8 cellular contexts compared by ENCODE assay signal in the genomic region with DNA sequence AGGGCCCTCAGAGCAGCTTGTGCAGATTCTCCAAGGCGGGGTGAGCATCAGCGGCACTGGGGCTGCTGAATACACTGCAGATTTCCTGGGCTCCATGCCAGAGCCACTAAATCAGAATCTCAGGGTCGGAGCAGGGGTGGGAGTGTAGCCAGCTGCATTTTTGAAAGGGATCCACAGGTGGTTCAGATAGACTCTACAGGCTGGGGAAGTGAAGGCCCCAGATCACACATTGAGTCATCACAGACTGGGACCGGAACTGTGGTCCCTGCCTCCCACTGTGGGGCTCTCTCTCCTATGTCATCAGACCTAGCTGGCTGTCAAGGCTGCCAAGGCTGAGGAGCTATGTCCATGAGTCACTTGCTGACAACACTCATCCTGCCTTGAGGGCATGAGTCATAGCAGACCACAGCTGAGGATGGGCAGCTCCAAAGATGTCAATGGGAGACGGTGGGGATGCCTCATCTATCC.
DNase-seq lines count a peak whose midpoint lies in the region; ATAC-seq, FAIRE-seq and TF ChIP-seq lines count a peak whose summit lies in the region.

No MANE protein-coding gene starts in this region.

- peaks cover 25% of the 10 kb centered on the region for H3K4me1 ChIP-seq in A549

- 14% methylated on average over 5 of the region's 5 CpGs for WGBS in A549 (ENCODE audit: missing lambda C conversion rate)

- H3K4me3 ChIP-seq in A549: no peak overlapping the region

- ATAC-seq in A549: peak; percentile 96 to 99
- peak; percentile 99 for ATAC-seq in GM18519 (IDR thresholded peaks at IDR 0.05; ENCODE audit: low FRiP score, unreplicated experiment)
- peak; percentile 98 for ATAC-seq in HG02938 (IDR thresholded peaks at IDR 0.05; ENCODE audit: unreplicated experiment)
- ATAC-seq in stimulated activated memory B cell treated with anti-CD40 and anti-IgM and Interleukin-4, amounts not matched to agents 10 μg/mL and 1 μg/mL and 100 μg/mL, for 72 hours: peak; percentile 95

- POLR2A ChIA-PET in A549 (lab: Yijun Ruan, JAX): interaction anchor here (1.5 to 1.9 kb wide), 2 partner anchors 161 to 163 kb away, joined by 4 to 5 read pairs; no protein-coding TSS in a partner anchor

- peaks cover 5% of the 10 kb centered on the region for H3K4me1 Mint-ChIP-seq in activated naive CD4-positive, alpha-beta T cell treated with anti-CD3 and anti-CD28 coated beads for 36 hours (ENCODE audit: low read depth)
- H3K4me1 Mint-ChIP-seq in stimulated activated memory B cell treated with anti-CD40 and anti-IgM and Interleukin-4, amounts not matched to agents 10 μg/mL and 1 μg/mL and 100 μg/mL, for 72 hours: peaks cover 8% of the 10 kb centered on the region

- no peak overlapping the region for H3K27ac Mint-ChIP-seq in activated naive CD4-positive, alpha-beta T cell treated with anti-CD3 and anti-CD28 coated beads for 36 hours
- H3K27ac Mint-ChIP-seq in stimulated activated memory B cell treated with anti-CD40 and anti-IgM and Interleukin-4, amounts not matched to agents 10 μg/mL and 1 μg/mL and 100 μg/mL, for 72 hours: no peak overlapping the region

- TF ChIP-seq RAD21 in A549 (conservative IDR thresholded peaks at IDR 0.05 in 1 of 2, IDR thresholded peaks at IDR 0.05 in 1 of 2): peak; percentile 34 to 55; a peak in 4 of 5 replicates

- no peaks in the 10 kb centered on the region for H3K27me3 Mint-ChIP-seq in activated naive CD4-positive, alpha-beta T cell treated with anti-CD3 and anti-CD28 coated beads for 36 hours (ENCODE audit: low read depth)
- H3K27me3 Mint-ChIP-seq in stimulated activated memory B cell treated with anti-CD40 and anti-IgM and Interleukin-4, amounts not matched to agents 10 μg/mL and 1 μg/mL and 100 μg/mL, for 72 hours: no peaks in the 10 kb centered on the region

- intact Hi-C loops in activated naive CD4-positive, alpha-beta T cell treated with anti-CD3 and anti-CD28 coated beads for 36 hours (cut with micrococcal nuclease): loop anchor here (1.0 to 2.0 kb wide), 3 partner anchors 164 to 374 kb away; no protein-coding TSS in a partner anchor

- H3K9me3 ChIP-seq in A549: no peaks in the 10 kb centered on the region

- H3K4me2 ChIP-seq in A549: peak overlapping the region; percentile 59

- no peak for TF ChIP-seq POLR2A in A549 (IDR thresholded peaks at IDR 0.05; ENCODE audit: low read length)

- DNase-seq in A549 (ENCODE audit: low read depth in 1 of 2, low spot score in 1 of 2) (peak; percentile 93), NOMO-1 treated with DMSO at 0.1 percent for 48 hours (lab: John Stamatoyannopoulos, UW; ENCODE audit: unreplicated experiment) (peak; percentile 65), kidney tubule cell (ENCODE audit: low spot score) (peak; percentile 99), NCI-H1694 treated with DMSO at 0.1 percent for 48 hours (lab: John Stamatoyannopoulos, UW) (no peak)
- peak; percentile 71 for DNase-seq in activated naive CD4-positive, alpha-beta T cell treated with anti-CD3 and anti-CD28 coated beads for 36 hours

- H3K4me3 Mint-ChIP-seq in activated naive CD4-positive, alpha-beta T cell treated with anti-CD3 and anti-CD28 coated beads for 36 hours: no peak overlapping the region
- no peak overlapping the region for H3K4me3 Mint-ChIP-seq in stimulated activated memory B cell treated with anti-CD40 and anti-IgM and Interleukin-4, amounts not matched to agents 10 μg/mL and 1 μg/mL and 100 μg/mL, for 72 hours

- no peak for TF ChIP-seq CTCF in A549 (IDR thresholded peaks at IDR 0.05)

- peak; percentile 100 for FAIRE-seq in A549 (lab: Jason Lieb, UNC)

- peak; percentile 78 to 82; a peak in 2 of 5 replicates for TF ChIP-seq EP300 in A549 (IDR thresholded peaks at IDR 0.05)

- CTCF ChIA-PET in A549 (lab: Yijun Ruan, JAX): interaction anchor here (0.6 to 1.8 kb wide), 6 partner anchors 26 to 480 kb away, joined by 3 to 6 read pairs (median 3); a partner anchor contains a TSS
- CTCF ChIA-PET in activated naive CD4-positive, alpha-beta T cell treated with anti-CD3 and anti-CD28 coated beads for 36 hours (lab: Charles Lee): no interaction called here

- H3K36me3 Mint-ChIP-seq in activated naive CD4-positive, alpha-beta T cell treated with anti-CD3 and anti-CD28 coated beads for 36 hours (ENCODE audit: low read depth): no peaks in the 10 kb centered on the region
- H3K36me3 Mint-ChIP-seq in stimulated activated memory B cell treated with anti-CD40 and anti-IgM and Interleukin-4, amounts not matched to agents 10 μg/mL and 1 μg/mL and 100 μg/mL, for 72 hours: no peaks in the 10 kb centered on the region

- H3K27ac ChIP-seq in A549: peak overlapping the region; percentile 75 to 86

- no peaks in the 10 kb centered on the region for H3K9me3 Mint-ChIP-seq in activated naive CD4-positive, alpha-beta T cell treated with anti-CD3 and anti-CD28 coated beads for 36 hours
- no peaks in the 10 kb centered on the region for H3K9me3 Mint-ChIP-seq in stimulated activated memory B cell treated with anti-CD40 and anti-IgM and Interleukin-4, amounts not matched to agents 10 μg/mL and 1 μg/mL and 100 μg/mL, for 72 hours

TF ChIP-seq in A549, 52 proteins besides CTCF, POLR2A, EP300 and RAD21:
- TF ChIP-seq, protein P1, sequence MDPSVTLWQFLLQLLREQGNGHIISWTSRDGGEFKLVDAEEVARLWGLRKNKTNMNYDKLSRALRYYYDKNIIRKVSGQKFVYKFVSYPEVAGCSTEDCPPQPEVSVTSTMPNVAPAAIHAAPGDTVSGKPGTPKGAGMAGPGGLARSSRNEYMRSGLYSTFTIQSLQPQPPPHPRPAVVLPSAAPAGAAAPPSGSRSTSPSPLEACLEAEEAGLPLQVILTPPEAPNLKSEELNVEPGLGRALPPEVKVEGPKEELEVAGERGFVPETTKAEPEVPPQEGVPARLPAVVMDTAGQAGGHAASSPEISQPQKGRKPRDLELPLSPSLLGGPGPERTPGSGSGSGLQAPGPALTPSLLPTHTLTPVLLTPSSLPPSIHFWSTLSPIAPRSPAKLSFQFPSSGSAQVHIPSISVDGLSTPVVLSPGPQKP (IDR thresholded peaks at IDR 0.05; ENCODE audit: low read depth, low read length): no peak
- no peak for TF ChIP-seq MAZ (IDR thresholded peaks at IDR 0.05; ENCODE audit: borderline replicate concordance, low read depth, low read length)
- peak; percentile 37; the same call in 1 of the 3 replicates for TF ChIP-seq SMC3 (IDR thresholded peaks at IDR 0.05)
- TF ChIP-seq PHF8 (IDR thresholded peaks at IDR 0.05; ENCODE audit: borderline replicate concordance, low read depth): no peak
- TF ChIP-seq CHD4 (IDR thresholded peaks at IDR 0.05; ENCODE audit: borderline replicate concordance): no peak
- peak; percentile 90; a peak in 4 of 5 replicates for TF ChIP-seq JUN (IDR thresholded peaks at IDR 0.05)
- peak; percentile 97 for TF ChIP-seq JUNB (IDR thresholded peaks at IDR 0.05)
- no peak for TF ChIP-seq FOSB (CRISPR knock-in tag; IDR thresholded peaks at IDR 0.05)
- no peak for TF ChIP-seq CHD2 (IDR thresholded peaks at IDR 0.05; ENCODE audit: low read length, partially characterized antibody)
- no peak for TF ChIP-seq ZSCAN20 (CRISPR knock-in tag; IDR thresholded peaks at IDR 0.05)
- TF ChIP-seq GATA3 (IDR thresholded peaks at IDR 0.05; ENCODE audit: borderline replicate concordance): peak; percentile 90
- no peak for TF ChIP-seq HOXB13 (CRISPR knock-in tag; IDR thresholded peaks at IDR 0.05; ENCODE audit: low read depth)
- peak; percentile 99 for TF ChIP-seq FOSL2 (IDR thresholded peaks at IDR 0.05)
- peak; percentile 99 for TF ChIP-seq FOSL2 (CRISPR knock-in tag; IDR thresholded peaks at IDR 0.05)
- TF ChIP-seq, protein P2, sequence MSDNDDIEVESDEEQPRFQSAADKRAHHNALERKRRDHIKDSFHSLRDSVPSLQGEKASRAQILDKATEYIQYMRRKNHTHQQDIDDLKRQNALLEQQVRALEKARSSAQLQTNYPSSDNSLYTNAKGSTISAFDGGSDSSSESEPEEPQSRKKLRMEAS (IDR thresholded peaks at IDR 0.05): peak; percentile 83
- TF ChIP-seq, protein P3, sequence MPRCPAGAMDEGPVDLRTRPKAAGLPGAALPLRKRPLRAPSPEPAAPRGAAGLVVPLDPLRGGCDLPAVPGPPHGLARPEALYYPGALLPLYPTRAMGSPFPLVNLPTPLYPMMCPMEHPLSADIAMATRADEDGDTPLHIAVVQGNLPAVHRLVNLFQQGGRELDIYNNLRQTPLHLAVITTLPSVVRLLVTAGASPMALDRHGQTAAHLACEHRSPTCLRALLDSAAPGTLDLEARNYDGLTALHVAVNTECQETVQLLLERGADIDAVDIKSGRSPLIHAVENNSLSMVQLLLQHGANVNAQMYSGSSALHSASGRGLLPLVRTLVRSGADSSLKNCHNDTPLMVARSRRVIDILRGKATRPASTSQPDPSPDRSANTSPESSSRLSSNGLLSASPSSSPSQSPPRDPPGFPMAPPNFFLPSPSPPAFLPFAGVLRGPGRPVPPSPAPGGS (IDR thresholded peaks at IDR 0.05): 0 out of 3 replicates have a peak, but pooled peaks have one; percentile 59
- TF ChIP-seq CEBPB (IDR thresholded peaks at IDR 0.05): peak in 1 of 2 experiments; percentile 77; a peak in 3 of 4 replicates
- no peak for TF ChIP-seq SREBF2 (IDR thresholded peaks at IDR 0.05)
- TF ChIP-seq, protein P4, sequence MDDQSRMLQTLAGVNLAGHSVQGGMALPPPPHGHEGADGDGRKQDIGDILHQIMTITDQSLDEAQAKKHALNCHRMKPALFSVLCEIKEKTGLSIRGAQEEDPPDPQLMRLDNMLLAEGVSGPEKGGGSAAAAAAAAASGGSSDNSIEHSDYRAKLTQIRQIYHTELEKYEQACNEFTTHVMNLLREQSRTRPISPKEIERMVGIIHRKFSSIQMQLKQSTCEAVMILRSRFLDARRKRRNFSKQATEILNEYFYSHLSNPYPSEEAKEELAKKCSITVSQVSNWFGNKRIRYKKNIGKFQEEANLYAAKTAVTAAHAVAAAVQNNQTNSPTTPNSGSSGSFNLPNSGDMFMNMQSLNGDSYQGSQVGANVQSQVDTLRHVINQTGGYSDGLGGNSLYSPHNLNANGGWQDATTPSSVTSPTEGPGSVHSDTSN (IDR thresholded peaks at IDR 0.05): peak; percentile 72
- TF ChIP-seq NR3C1 (IDR thresholded peaks at IDR 0.05): no peak
- TF ChIP-seq, protein P5, sequence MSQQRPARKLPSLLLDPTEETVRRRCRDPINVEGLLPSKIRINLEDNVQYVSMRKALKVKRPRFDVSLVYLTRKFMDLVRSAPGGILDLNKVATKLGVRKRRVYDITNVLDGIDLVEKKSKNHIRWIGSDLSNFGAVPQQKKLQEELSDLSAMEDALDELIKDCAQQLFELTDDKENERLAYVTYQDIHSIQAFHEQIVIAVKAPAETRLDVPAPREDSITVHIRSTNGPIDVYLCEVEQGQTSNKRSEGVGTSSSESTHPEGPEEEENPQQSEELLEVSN (IDR thresholded peaks at IDR 0.05; ENCODE audit: borderline replicate concordance, low read depth): no peak
- TF ChIP-seq BHLHE40 (IDR thresholded peaks at IDR 0.05; ENCODE audit: low read depth, low read length): no peak
- no peak for TF ChIP-seq ZFP36 (IDR thresholded peaks at IDR 0.05; ENCODE audit: borderline replicate concordance, partially characterized antibody)
